ENCODE assay signal across 9 cellular contexts in genomic region chr2:100207411-100207885, GRCh38.
"Had no signal": no experiment of that assay in that cellular context is flagged by ENCODE, and none has a peak within 500 bp of the region (broad histone marks: within the 10 kb centered on the region; RNA-seq: fewer than 3 reads in every experiment).

No MANE protein-coding gene starts in this region.

- H3K27ac Mint-ChIP-seq: activated CD4-positive, alpha-beta memory T cell treated with anti-CD3 and anti-CD28 coated beads for 36 hours; T-helper 2 cell treated with Interferon-gamma antibody and Interleukin-4, amounts not matched to agents 5 μg/mL and 100 μg/mL, for 36 hours had no signal

- H3K4me3 Mint-ChIP-seq: activated CD4-positive, alpha-beta memory T cell treated with anti-CD3 and anti-CD28 coated beads for 36 hours; neural crest cell; T-helper 2 cell treated with Interferon-gamma antibody and Interleukin-4, amounts not matched to agents 5 μg/mL and 100 μg/mL, for 36 hours had no signal

- H3K9me3 ChIP-seq: pancreas, thyroid gland had no signal

- H3K9me3 Mint-ChIP-seq: activated CD4-positive, alpha-beta memory T cell treated with anti-CD3 and anti-CD28 coated beads for 36 hours; neural crest cell; T-helper 2 cell treated with Interferon-gamma antibody and Interleukin-4, amounts not matched to agents 5 μg/mL and 100 μg/mL, for 36 hours had no signal

- H3K27me3 ChIP-seq: cardiac muscle cell, pancreas, thyroid gland had no signal

- H3K36me3 ChIP-seq: cardiac muscle cell, pancreas, thyroid gland had no signal

- DNase-seq: activated CD4-positive, alpha-beta memory T cell treated with anti-CD3 and anti-CD28 coated beads for 36 hours; activated T-cell treated with anti-CD3 and anti-CD28 coated beads, Interleukin-2, amount 50 U/mL, for 48 hours; aorta; pancreas; thyroid gland had no signal

- H3K36me3 Mint-ChIP-seq: activated CD4-positive, alpha-beta memory T cell treated with anti-CD3 and anti-CD28 coated beads for 36 hours had no signal

- H3K4me1 Mint-ChIP-seq: neural crest cell had no signal

- H3K27ac ChIP-seq: cardiac muscle cell, pancreas, skin epidermis, thyroid gland had no signal

- H3K4me3 ChIP-seq: cardiac muscle cell, pancreas, skin epidermis, thyroid gland had no signal

- H3K27me3 Mint-ChIP-seq: activated CD4-positive, alpha-beta memory T cell treated with anti-CD3 and anti-CD28 coated beads for 36 hours had no signal

- ATAC-seq: pancreas had no signal

- H3K4me1 ChIP-seq: pancreas, thyroid gland had no signal
